Comparison of ENCODE assay signal across 40 cellular contexts in genomic region chr10:48224296-48224695, GRCh38. TPM values are rescaled to one million over a fixed set of nuclear protein-coding genes. Genes with fewer than 3 reads are reported as not detected.
"Had no signal": no experiment of that assay in that cellular context is flagged by ENCODE, and none has a peak within 500 bp of the region (broad histone marks: within the 10 kb centered on the region; RNA-seq: fewer than 3 reads in every experiment).

No MANE protein-coding gene starts in this region.

- H3K36me3 Mint-ChIP-seq: activated CD4-positive, alpha-beta memory T cell treated with anti-CD3 and anti-CD28 coated beads for 36 hours; activated naive CD4-positive, alpha-beta T cell treated with anti-CD3 and anti-CD28 coated beads, Interleukin-2, amount 50 U/mL, for 72 hours; activated naive CD8-positive, alpha-beta T cell treated with anti-CD3 and anti-CD28 coated beads, Interleukin-2, amount 10 ng/mL, durations not matched to agents 7 days and 5 days; T-cell had no signal

- FAIRE-seq: TTC549 had no signal

- H3K27me3 ChIP-seq: ascending aorta, body of pancreas, breast epithelium had no signal

- H3K27ac Mint-ChIP-seq: activated B cell treated with CpG ODN at 0.5 μM for 24 hours; activated CD4-positive, alpha-beta memory T cell treated with anti-CD3 and anti-CD28 coated beads for 36 hours; activated CD4-positive, alpha-beta T cell treated with anti-CD3 and anti-CD28 coated beads, Interleukin-2, amount 10 ng/mL, durations not matched to agents 24 days and 14 days; activated CD8-positive, alpha-beta T cell treated with anti-CD3 and anti-CD28 coated beads for 36 hours; activated naive CD4-positive, alpha-beta T cell treated with anti-CD3 and anti-CD28 coated beads for 36 hours; activated naive CD4-positive, alpha-beta T cell treated with anti-CD3 and anti-CD28 coated beads, Interleukin-2, amount 50 U/mL, for 72 hours; activated naive CD8-positive, alpha-beta T cell treated with anti-CD3 and anti-CD28 coated beads, Interleukin-2, amount 10 ng/mL, durations not matched to agents 7 days and 5 days; activated naive CD8-positive, alpha-beta T cell treated with anti-CD3 and anti-CD28 coated beads, Interleukin-2, amount 50 U/mL, for 24 hours; activated T-cell treated with anti-CD3 and anti-CD28 coated beads, Interleukin-2, amount 50 U/mL, for 72 hours; activated T-helper 1 cell treated with anti-CD3 and anti-CD28 coated beads, Interleukin-12 subunit alpha, Interleukin-12 subunit beta, Interleukin-2, Interleukin-4 antibody, amounts not matched to agents 30 ng/mL and 10 ng/mL and 1 ng/mL, durations not matched to agents 14 hours and 24 hours and 36 hours; activated T-helper 17 cell treated with anti-CD3 and anti-CD28 coated beads, Interleukin-2, amount 50 U/mL, for 72 hours; T-cell; T-helper 2 cell treated with Interferon-gamma antibody and Interleukin-4, amounts not matched to agents 5 μg/mL and 100 μg/mL, for 36 hours had no signal

- H3K36me3 ChIP-seq: ascending aorta, brain microvascular endothelial cell, breast epithelium had no signal

- H3K9me3 ChIP-seq: ascending aorta, body of pancreas, breast epithelium had no signal

- H3K27ac ChIP-seq: ascending aorta, body of pancreas, brain microvascular endothelial cell, breast epithelium, VCaP had no signal

- H3K4me3 Mint-ChIP-seq: activated B cell treated with CpG ODN at 0.5 μM for 24 hours; activated CD4-positive, alpha-beta memory T cell treated with anti-CD3 and anti-CD28 coated beads for 36 hours; activated CD4-positive, alpha-beta T cell treated with anti-CD3 and anti-CD28 coated beads, Interleukin-2, amount 10 ng/mL, durations not matched to agents 24 days and 14 days; activated CD8-positive, alpha-beta T cell treated with anti-CD3 and anti-CD28 coated beads for 36 hours; activated naive CD4-positive, alpha-beta T cell treated with anti-CD3 and anti-CD28 coated beads for 36 hours; activated naive CD8-positive, alpha-beta T cell treated with anti-CD3 and anti-CD28 coated beads, Interleukin-2, amount 10 ng/mL, durations not matched to agents 7 days and 5 days; activated naive CD8-positive, alpha-beta T cell treated with anti-CD3 and anti-CD28 coated beads, Interleukin-2, amount 50 U/mL, for 24 hours; activated T-cell treated with anti-CD3 and anti-CD28 coated beads, Interleukin-2, amount 50 U/mL, for 4 hours; activated T-cell treated with anti-CD3 and anti-CD28 coated beads, Interleukin-2, amount 50 U/mL, for 72 hours; activated T-helper 1 cell treated with anti-CD3 and anti-CD28 coated beads, Interleukin-12 subunit alpha, Interleukin-12 subunit beta, Interleukin-2, Interleukin-4 antibody, amounts not matched to agents 30 ng/mL and 10 ng/mL and 1 ng/mL, durations not matched to agents 14 hours and 24 hours and 36 hours; activated T-helper 17 cell treated with anti-CD3 and anti-CD28 coated beads, Interleukin-2, amount 50 U/mL, for 72 hours; T-cell; T-helper 2 cell treated with Interferon-gamma antibody and Interleukin-4, amounts not matched to agents 5 μg/mL and 100 μg/mL, for 36 hours had no signal

- H3K9me3 Mint-ChIP-seq: activated B cell treated with CpG ODN at 0.5 μM for 24 hours; activated CD4-positive, alpha-beta memory T cell treated with anti-CD3 and anti-CD28 coated beads for 36 hours; activated CD4-positive, alpha-beta T cell treated with anti-CD3 and anti-CD28 coated beads, Interleukin-2, amount 10 ng/mL, durations not matched to agents 24 days and 14 days; activated CD8-positive, alpha-beta T cell treated with anti-CD3 and anti-CD28 coated beads for 36 hours; activated naive CD4-positive, alpha-beta T cell treated with anti-CD3 and anti-CD28 coated beads for 36 hours; activated naive CD4-positive, alpha-beta T cell treated with anti-CD3 and anti-CD28 coated beads, Interleukin-2, amount 50 U/mL, for 72 hours; activated naive CD8-positive, alpha-beta T cell treated with anti-CD3 and anti-CD28 coated beads, Interleukin-2, amount 10 ng/mL, durations not matched to agents 7 days and 5 days; activated naive CD8-positive, alpha-beta T cell treated with anti-CD3 and anti-CD28 coated beads, Interleukin-2, amount 50 U/mL, for 24 hours; activated T-cell treated with anti-CD3 and anti-CD28 coated beads, Interleukin-2, amount 50 U/mL, for 4 hours; activated T-helper 1 cell treated with anti-CD3 and anti-CD28 coated beads, Interleukin-12 subunit alpha, Interleukin-12 subunit beta, Interleukin-2, Interleukin-4 antibody, amounts not matched to agents 30 ng/mL and 10 ng/mL and 1 ng/mL, durations not matched to agents 14 hours and 24 hours and 36 hours; activated T-helper 17 cell treated with anti-CD3 and anti-CD28 coated beads, Interleukin-2, amount 50 U/mL, for 72 hours; T-cell; T-helper 2 cell treated with Interferon-gamma antibody and Interleukin-4, amounts not matched to agents 5 μg/mL and 100 μg/mL, for 36 hours had no signal

- H3K4me1 ChIP-seq: ascending aorta, body of pancreas, breast epithelium had no signal

- H3K4me1 Mint-ChIP-seq: activated B cell treated with CpG ODN at 0.5 μM for 24 hours; activated naive CD8-positive, alpha-beta T cell treated with anti-CD3 and anti-CD28 coated beads, Interleukin-2, amount 50 U/mL, for 24 hours; activated T-helper 17 cell treated with anti-CD3 and anti-CD28 coated beads, Interleukin-2, amount 50 U/mL, for 72 hours; T-cell had no signal

- DNase-seq: activated B cell treated with CpG ODN at 0.5 μM for 24 hours; activated CD4-positive, alpha-beta memory T cell treated with anti-CD3 and anti-CD28 coated beads for 36 hours; activated CD4-positive, alpha-beta T cell treated with anti-CD3 and anti-CD28 coated beads for 4 hours; activated CD4-positive, alpha-beta T cell treated with anti-CD3 and anti-CD28 coated beads, Interleukin-2, amount 10 ng/mL, durations not matched to agents 24 days and 14 days; activated CD4-positive, alpha-beta T cell treated with anti-CD3 and anti-CD28 coated beads, Interleukin-2, amount 50 U/mL, for 1 hour; activated CD4-positive, alpha-beta T cell treated with anti-CD3 and anti-CD28 coated beads, Interleukin-2, amount 50 U/mL, for 4 hours; activated CD4-positive, CD25-positive, alpha-beta regulatory T cell treated with anti-CD3 and anti-CD28 coated beads, Interleukin-2, amount 50 U/mL, for 72 hours; activated CD8-positive, alpha-beta memory T cell treated with anti-CD3 and anti-CD28 coated beads, Interleukin-2, amount 50 U/mL, for 4 hours; activated CD8-positive, alpha-beta T cell treated with anti-CD3 and anti-CD28 coated beads for 36 hours; activated effector memory CD4-positive, alpha-beta T cell treated with anti-CD3 and anti-CD28 coated beads, Interleukin-2, amount 50 U/mL, for 16 hours; activated gamma-delta T cell treated with Interleukin-2 at 50 U/mL for 16 hours; activated naive CD4-positive, alpha-beta T cell; activated naive CD4-positive, alpha-beta T cell treated with anti-CD3 and anti-CD28 coated beads for 36 hours; activated naive CD4-positive, alpha-beta T cell treated with anti-CD3 and anti-CD28 coated beads, Interleukin-2, amount 50 U/mL, for 16 hours; activated naive CD8-positive, alpha-beta T cell treated with anti-CD3 and anti-CD28 coated beads, Interleukin-2, amount 10 ng/mL, durations not matched to agents 7 days and 5 days; activated naive CD8-positive, alpha-beta T cell treated with anti-CD3 and anti-CD28 coated beads, Interleukin-2, amount 50 U/mL, for 24 hours; activated T-cell treated with anti-CD3 and anti-CD28 coated beads for 4 hours; activated T-cell treated with anti-CD3 and anti-CD28 coated beads, Interleukin-2, amount 50 U/mL, for 1 hour; activated T-cell treated with anti-CD3 and anti-CD28 coated beads, Interleukin-2, amount 50 U/mL, for 4 hours; activated T-cell treated with anti-CD3 and anti-CD28 coated beads, Interleukin-2, amount 50 U/mL, for 72 hours; amygdala; anterior cingulate cortex; body of pancreas; brain microvascular endothelial cell; central memory CD4-positive, alpha-beta T cell; T-cell; T-helper 2 cell; T-helper 9 cell had no signal

- ATAC-seq: activated CD8-positive, alpha-beta T cell treated with anti-CD3 and anti-CD28 coated beads for 36 hours; activated naive CD4-positive, alpha-beta T cell treated with anti-CD3 and anti-CD28 coated beads, Interleukin-2, amount 50 U/mL, for 72 hours; activated naive CD8-positive, alpha-beta T cell treated with anti-CD3 and anti-CD28 coated beads, Interleukin-2, amount 50 U/mL, for 24 hours; activated T-cell treated with anti-CD3 and anti-CD28 coated beads, Interleukin-2, amount 50 U/mL, for 4 hours; activated T-cell treated with anti-CD3 and anti-CD28 coated beads, Interleukin-2, amount 50 U/mL, for 72 hours; activated T-helper 17 cell treated with anti-CD3 and anti-CD28 coated beads, Interleukin-2, amount 50 U/mL, for 72 hours; body of pancreas; T-cell had no signal

- H3K4me3 ChIP-seq: ascending aorta, body of pancreas, breast epithelium had no signal

RNA-seq across cellular contexts. Expression of gene FRMPD2, which starts 50.2 kb away (rescaled TPM):
- total RNA-seq: activated B cell treated with CpG ODN at 0.5 μM for 24 hours; activated CD4-positive, alpha-beta memory T cell treated with anti-CD3 and anti-CD28 coated beads for 36 hours; activated CD4-positive, alpha-beta T cell treated with anti-CD3 and anti-CD28 coated beads, Interleukin-2, amount 10 ng/mL, durations not matched to agents 24 days and 14 days; activated CD8-positive, alpha-beta memory T cell treated with anti-CD3 and anti-CD28 coated beads for 36 hours; activated CD8-positive, alpha-beta T cell treated with anti-CD3 and anti-CD28 coated beads for 36 hours; activated naive CD4-positive, alpha-beta T cell treated with anti-CD3 and anti-CD28 coated beads for 36 hours; activated naive CD8-positive, alpha-beta T cell treated with anti-CD3 and anti-CD28 coated beads, Interleukin-2, amount 10 ng/mL, durations not matched to agents 7 days and 5 days; activated T-cell treated with anti-CD3 and anti-CD28 coated beads, Interleukin-2, amount 50 U/mL, for 4 hours; activated T-cell treated with anti-CD3 and anti-CD28 coated beads, Interleukin-2, amount 50 U/mL, for 72 hours; activated T-helper 1 cell treated with anti-CD3 and anti-CD28 coated beads, Interleukin-12 subunit alpha, Interleukin-12 subunit beta, Interleukin-2, Interleukin-4 antibody, amounts not matched to agents 30 ng/mL and 10 ng/mL and 1 ng/mL, durations not matched to agents 14 hours and 24 hours and 36 hours; ascending aorta; body of pancreas; cardiac septum; T-helper 1 cell treated with Interleukin-12 subunit alpha and Interleukin-12 subunit beta and Interleukin-4 antibody, amounts not matched to agents 30 ng/mL and 1 ng/mL, for 36 hours had no signal
- polyA plus RNA-seq: adipose tissue had no signal
